8 cellular contexts compared by ENCODE assay signal in genomic region chr10:98267894-98268693, GRCh38. TPM values are rescaled to one million over a fixed set of nuclear protein-coding genes. Genes with fewer than 3 reads are reported as not detected.
DNase-seq lines count a peak whose midpoint lies in the region; ATAC-seq and TF ChIP-seq lines count a peak whose summit lies in the region.

LOXL4 (minus strand) TSS chr10:98268194; CDS start chr10:98263019, 5,175 bp downstream.

- no peak for TF ChIP-seq POLR2A in IMR-90 (IDR thresholded peaks at IDR 0.05; ENCODE audit: low read depth, low read length)

- in situ Hi-C loops in IMR-90 (cut with MboI; ENCODE audit: low sequenced_read_pairs) (no loop called here), astrocyte of the cerebellum (cut with HindIII; ENCODE audit: low sequenced_read_pairs) (no loop called here)

- H4K91ac ChIP-seq in IMR-90 (ENCODE audit: insufficient read depth, low read depth, low read length), result peak within 1 kb of the TSS; percentile 98

- dilution Hi-C loops in IMR-90 (cut with HindIII; ENCODE audit: low sequenced_read_pairs, unreplicated experiment), result no loop called here

- peak within 1 kb of the TSS; percentile 3; the same call in 1 of the 2 replicates for H3K56ac ChIP-seq in IMR-90 (ENCODE audit: extremely low read depth, insufficient read depth, low read length)

- H2BK5ac ChIP-seq in IMR-90 (ENCODE audit: low read depth, low read length, poor library complexity, severe bottlenecking), result peak within 1 kb of the TSS; percentile 19

- no peaks in the 10 kb centered on the region for H3F3A ChIP-seq in smooth muscle cell (ENCODE audit: low read depth)

- H3K4me1 ChIP-seq in IMR-90 (ENCODE audit: control insufficient read depth, insufficient read depth, low read length) (peaks cover 22% of the 10 kb centered on the region), iPS-18a (ENCODE audit: control insufficient read depth, low read depth, low read length) (no peaks in the 10 kb centered on the region), smooth muscle cell (ENCODE audit: low read depth) (peaks cover 17% of the 10 kb centered on the region)

- H2AK5ac ChIP-seq in IMR-90 (ENCODE audit: low read depth, low read length), result peak within 1 kb of the TSS; percentile 88

- H3K9me3 ChIP-seq in IMR-90 (ENCODE audit: control insufficient read depth, insufficient read depth, low read length), result no peaks in the 10 kb centered on the region
- H3K9me3 ChIP-seq in iPS-18a (ENCODE audit: control insufficient read depth, low read depth, low read length), result no peaks in the 10 kb centered on the region
- no peaks in the 10 kb centered on the region for H3K9me3 ChIP-seq in smooth muscle cell (replicated peaks; ENCODE audit: low read depth)

- peak within 1 kb of the TSS; percentile 97 for H2AK9ac ChIP-seq in IMR-90 (replicated peaks; ENCODE audit: low read depth, low read length, poor library complexity)

- WGBS in IMR-90 (ENCODE audit: extremely low coverage in 2 of 2, insufficient read length in 1 of 2), 2 experiments, result 8% methylated on average over 33 of the region's 75 CpGs; no CpG with 5 or more reads in 1 of the 2 experiments
- WGBS in smooth muscle cell (ENCODE audit: low lambda C conversion rate), result 32% methylated on average over 15 of the region's 75 CpGs

- peak within 1 kb of the TSS; percentile 62 for H3K14ac ChIP-seq in IMR-90 (replicated peaks; ENCODE audit: low read depth, low read length)

- H3K4me3 ChIP-seq in IMR-90 (ENCODE audit: insufficient read depth, low read depth, low read length) (peak within 1 kb of the TSS; percentile 42), astrocyte of the cerebellum (ENCODE audit: low read depth, low read length) (peak within 1 kb of the TSS; percentile 28), iPS-18a (ENCODE audit: low read length) (peak within 1 kb of the TSS; percentile 43), smooth muscle cell (peak within 1 kb of the TSS; percentile 46)

- H3K4me2 ChIP-seq in IMR-90 (ENCODE audit: low read depth, low read length) (peak within 1 kb of the TSS; percentile 86), smooth muscle cell (peak within 1 kb of the TSS; percentile 90)

- H3K23ac ChIP-seq in IMR-90 (ENCODE audit: low read depth, low read length), result peak within 1 kb of the TSS; percentile 81

- peak within 1 kb of the TSS; percentile 60 for H3K27ac ChIP-seq in IMR-90 (ENCODE audit: insufficient read depth, low read length)
- H3K27ac ChIP-seq in iPS-18a (ENCODE audit: low read length), result no peak within 1 kb of the TSS
- no peak within 1 kb of the TSS for H3K27ac ChIP-seq in smooth muscle cell (ENCODE audit: low read depth)

- H3K36me3 ChIP-seq in IMR-90 (ENCODE audit: control insufficient read depth, insufficient read depth, low read length), result no peaks in the 10 kb centered on the region
- H3K36me3 ChIP-seq in iPS-18a (ENCODE audit: control insufficient read depth, low read depth, low read length), result no peaks in the 10 kb centered on the region
- no peaks in the 10 kb centered on the region for H3K36me3 ChIP-seq in smooth muscle cell (ENCODE audit: low read depth)

- POLR2A ChIA-PET in IMR-90 (lab: Charles Lee; ENCODE audit: unreplicated experiment), result interaction anchor here (0.8 kb wide), 1 partner anchor 41 kb away, joined by 3 read pairs; no protein-coding TSS in a partner anchor

- intact Hi-C loops in IMR-90 (cut with micrococcal nuclease), result loop anchor here (2.0 kb wide), 1 partner anchor 41 kb away; no protein-coding TSS in a partner anchor

- peak within 1 kb of the TSS; percentile 73 to 93 for H4K8ac ChIP-seq in IMR-90 (ENCODE audit: low read depth in 2 of 2, low read length in 2 of 2)

- no peaks in the 10 kb centered on the region for H4K20me1 ChIP-seq in IMR-90 (ENCODE audit: insufficient read depth, low read length)
- H4K20me1 ChIP-seq in smooth muscle cell (ENCODE audit: low read depth), result no peaks in the 10 kb centered on the region

- H4K5ac ChIP-seq in IMR-90 (ENCODE audit: low read depth, low read length), result peak within 1 kb of the TSS; percentile 96

- ATAC-seq in IMR-90 (ENCODE audit: low read depth), result peak; percentile 60
- ATAC-seq in HG03280 (IDR thresholded peaks at IDR 0.05; ENCODE audit: unreplicated experiment), result no peak
- no peak for ATAC-seq in GM21737 (IDR thresholded peaks at IDR 0.05; ENCODE audit: unreplicated experiment)
- ATAC-seq in GM18873 (IDR thresholded peaks at IDR 0.05; ENCODE audit: low FRiP score, unreplicated experiment), result no peak

- H2BK120ac ChIP-seq in IMR-90 (ENCODE audit: low read depth, low read length), result peak within 1 kb of the TSS; percentile 93

- BruUV-seq in IMR-90 (replicated peaks; lab: Mats Ljungman, UMichigan), result no TSS peak

- peaks cover 0 to 5% of the 10 kb centered on the region in 2 experiments; a peak in 1 of 4 replicates for H3K79me1 ChIP-seq in IMR-90 (ENCODE audit: low read depth in 1 of 2, low read length in 2 of 2)

- H2BK20ac ChIP-seq in IMR-90 (ENCODE audit: low read depth, low read length), result peak within 1 kb of the TSS; percentile 77

- H3K27me3 ChIP-seq in IMR-90 (ENCODE audit: control insufficient read depth, insufficient read depth, low read length) (no peaks in the 10 kb centered on the region; the same call in 1 of the 2 replicates), iPS-18a (ENCODE audit: control insufficient read depth, insufficient read depth, low read length) (peaks cover 17% of the 10 kb centered on the region), smooth muscle cell (ENCODE audit: low read depth) (no peaks in the 10 kb centered on the region)

- TF ChIP-seq CTCF in IMR-90 (conservative IDR thresholded peaks at IDR 0.05; ENCODE audit: low read depth, low read length) (no peak), astrocyte of the cerebellum (IDR thresholded peaks at IDR 0.05; ENCODE audit: low read depth, low read length, missing control alignments) (no peak), smooth muscle cell (IDR thresholded peaks at IDR 0.05; ENCODE audit: borderline replicate concordance, insufficient read depth, poor library complexity, severe bottlenecking) (no peak)

- H3K9ac ChIP-seq in IMR-90 (ENCODE audit: low read depth, low read length) (peak within 1 kb of the TSS; percentile 74), iPS-18a (ENCODE audit: low read length) (no peak within 1 kb of the TSS), smooth muscle cell (ENCODE audit: low read depth) (no peak within 1 kb of the TSS)

- CTCF ChIA-PET in IMR-90 (lab: Yijun Ruan, JAX), result interaction anchor here (0.5 to 1.4 kb wide), 2 partner anchors 42 to 368 kb away, joined by 4 to 5 read pairs; no protein-coding TSS in a partner anchor

- H2BK15ac ChIP-seq in IMR-90 (ENCODE audit: low read depth, low read length), result peak within 1 kb of the TSS; percentile 87; the same call in 2 of the 3 replicates

- peaks cover 15% of the 10 kb centered on the region for H3K9me1 ChIP-seq in IMR-90 (ENCODE audit: insufficient read depth, low read length)

- peak within 1 kb of the TSS; percentile 94 for H3K4ac ChIP-seq in IMR-90 (ENCODE audit: low read depth, low read length)

- no peaks in the 10 kb centered on the region for H3K79me2 ChIP-seq in smooth muscle cell (ENCODE audit: low read depth)

- no peak for TF ChIP-seq RAD21 in IMR-90 (IDR thresholded peaks at IDR 0.05; ENCODE audit: low read length)

- peak within 1 kb of the TSS; percentile 80 for H3K18ac ChIP-seq in IMR-90 (ENCODE audit: low read depth, low read length)

- peak; percentile 85 for DNase-seq in DMS 273 (lab: John Stamatoyannopoulos, UW; ENCODE audit: unreplicated experiment)
- DNase-seq in IMR-90, result no peak
- no peak for DNase-seq in astrocyte of the cerebellum (ENCODE audit: low read depth)
- DNase-seq in smooth muscle cell (lab: John Stamatoyannopoulos, UW; ENCODE audit: unreplicated experiment), result no peak

- H2AFZ ChIP-seq in IMR-90 (replicated peaks; ENCODE audit: low read length, poor library complexity), result peak within 1 kb of the TSS; percentile 94
- no peak within 1 kb of the TSS for H2AFZ ChIP-seq in smooth muscle cell (ENCODE audit: low read depth)

TF ChIP-seq in IMR-90, 13 proteins besides CTCF, POLR2A, EP300 and RAD21:
- TF ChIP-seq SMC3 (IDR thresholded peaks at IDR 0.05; ENCODE audit: low read depth, low read length) (no peak), MAZ (IDR thresholded peaks at IDR 0.05; ENCODE audit: borderline replicate concordance, low read depth, low read length) (peak; percentile 11; the same call in 1 of the 2 replicates)
TF ChIP-seq in IMR-90: peak in this region for 1.

RNA-seq across cellular contexts. Expression of gene LOXL4, which starts in this region (rescaled TPM):
- total RNA-seq in IMR-90 (2012; rRNA removed) (17.5 and 20.8 TPM in 2 replicates), smooth muscle cell (19.8 and 27.7 TPM in 2 replicates)
- polyA plus RNA-seq in IMR-90 (2012; rRNA removed) (24.9 and 26.7 TPM in 2 replicates), smooth muscle cell (36.2 and 60.2 TPM in 2 replicates)
- 26.8 and 38.4 TPM in 2 replicates for polyA plus RNA-seq in IMR-90 (2012; cell fraction: cytosol; rRNA removed)
- polyA plus RNA-seq in IMR-90 (2012; cell fraction: nucleus; rRNA removed; ENCODE audit: low replicate concordance), result 30.8 and 37.2 TPM in 2 replicates
